Comparison of ENCODE assay signal across 20 cellular contexts in genomic region chr7:74155810-74156395, GRCh38.
"Had no signal": no experiment of that assay in that cellular context is flagged by ENCODE, and none has a peak within 500 bp of the region (broad histone marks: within the 10 kb centered on the region; RNA-seq: fewer than 3 reads in every experiment).

No MANE protein-coding gene starts in this region.

- H3K4me1 ChIP-seq: SJSA1 had no signal

- H3K9me3 ChIP-seq: MG63, SJSA1 had no signal

- DNase-seq: Karpas-422; KG1; MG63; NCI-H1092; NCI-H1105 treated with DMSO at 0.1 percent for 48 hours; NCI-H1417 treated with DMSO at 0.1 percent for 48 hours; NCI-H146; NCI-H1694 treated with DMSO at 0.1 percent for 48 hours; NCI-H1930; NCI-H2081; NCI-H2107; NCI-H2227 treated with DMSO at 0.1 percent for 48 hours; NCI-H524; NCI-H69; NCI-H774; NK-92 treated with Interleukin-12 subunit alpha and Interleukin-12 subunit beta, amount 100 ng/mL, for 24 hours; SIG-M5 had no signal

- H3K4me3 ChIP-seq: MG63, SJSA1, SK-N-MC had no signal

- H3K27me3 ChIP-seq: MG63, SJSA1 had no signal

- H3K27ac ChIP-seq: RWPE1, SJSA1, SK-N-MC had no signal

- H3K36me3 ChIP-seq: MG63, SJSA1 had no signal
